ENCODE assay signal across 23 cellular contexts in the genomic region with DNA sequence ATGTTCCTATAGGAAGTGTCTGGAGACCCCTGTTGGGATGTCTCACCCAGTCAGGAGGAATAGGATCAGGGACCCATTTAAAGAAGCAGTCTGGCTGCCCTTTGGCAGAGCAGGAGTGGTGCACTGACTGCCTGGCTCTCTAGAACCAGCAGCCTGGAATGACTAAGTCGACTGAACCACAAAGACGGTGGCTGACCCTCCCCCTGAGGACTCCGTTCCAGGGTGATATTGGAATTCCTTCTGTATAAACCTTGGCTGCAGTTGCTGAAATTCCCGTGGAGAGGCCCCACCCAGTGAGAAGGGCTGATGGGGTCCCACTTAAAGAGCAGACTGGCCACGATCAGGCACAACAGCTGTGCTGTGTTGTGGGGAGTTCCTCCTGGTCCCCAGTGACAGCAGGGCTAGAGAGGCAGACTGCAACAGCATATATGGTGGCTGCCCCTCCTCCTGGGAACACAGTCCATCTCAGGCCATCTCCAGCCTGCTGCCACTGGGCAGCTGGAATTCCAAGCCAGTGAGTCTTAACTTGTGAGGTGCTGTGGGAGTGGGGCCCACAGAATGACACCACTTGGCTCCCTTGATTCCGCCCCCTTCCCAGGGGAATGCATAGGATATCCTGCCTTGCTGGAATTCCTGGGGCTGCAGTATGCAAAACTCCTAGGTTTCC. TPM values are rescaled to one million over a fixed set of nuclear protein-coding genes. Genes with fewer than 3 reads are reported as not detected.
DNase-seq lines count a peak whose midpoint lies in the region; ATAC-seq, FAIRE-seq and TF ChIP-seq lines count a peak whose summit lies in the region.
"Had no signal": no experiment of that assay in that cellular context is flagged by ENCODE, and none has a peak within 500 bp of the region (broad histone marks: within the 10 kb centered on the region; RNA-seq: fewer than 3 reads in every experiment).

No MANE protein-coding gene starts in this region.

- H2AFZ ChIP-seq in GM23338 (no peak overlapping the region), smooth muscle cell (ENCODE audit: low read depth) (peak overlapping the region; percentile 30), neural progenitor cell (replicated peaks) (no peak overlapping the region)

- 67% methylated on average over 6 of the region's 6 CpGs for WGBS in smooth muscle cell (ENCODE audit: low lambda C conversion rate)

- H3K9me2 ChIP-seq in GM23338 (ENCODE audit: insufficient read depth): no peaks in the 10 kb centered on the region

- no peaks in the 10 kb centered on the region for H3K36me3 ChIP-seq in GM23338 (ENCODE audit: insufficient read depth)
- H3K36me3 ChIP-seq in smooth muscle cell (ENCODE audit: low read depth): no peaks in the 10 kb centered on the region
- no peaks in the 10 kb centered on the region for H3K36me3 ChIP-seq in neural progenitor cell
- H3K36me3 ChIP-seq: gastroesophageal sphincter, left lung, right atrium auricular region, transverse colon had no signal

- H3K4me2 ChIP-seq in GM23338: no peak overlapping the region
- H3K4me2 ChIP-seq in smooth muscle cell: peak overlapping the region; percentile 12
- H3K4me2 ChIP-seq in neural progenitor cell: no peak overlapping the region

- no peak for ATAC-seq in GM23338
- ATAC-seq in HG03159 (IDR thresholded peaks at IDR 0.05; ENCODE audit: unreplicated experiment): no peak
- ATAC-seq: activated naive CD8-positive, alpha-beta T cell treated with anti-CD3 and anti-CD28 coated beads, Interleukin-2, amount 50 U/mL, for 24 hours; gastroesophageal sphincter; left lung; stimulated activated naive CD8-positive, alpha-beta T cell treated with anti-CD3 and anti-CD28 coated beads, Interleukin-15, Interleukin-2, amounts not matched to agents 100 U/mL and 50 U/mL, for 24 hours had no signal

- H3K27me3 ChIP-seq in GM23338 (ENCODE audit: insufficient read depth): no peaks in the 10 kb centered on the region
- no peaks in the 10 kb centered on the region for H3K27me3 ChIP-seq in smooth muscle cell (ENCODE audit: low read depth)
- H3K27me3 ChIP-seq in neural progenitor cell: no peaks in the 10 kb centered on the region
- H3K27me3 ChIP-seq: gastroesophageal sphincter, left lung, right atrium auricular region, transverse colon had no signal

- H3K4me1 Mint-ChIP-seq in GM23338: no peaks in the 10 kb centered on the region
- no peaks in the 10 kb centered on the region for H3K4me1 Mint-ChIP-seq in neural progenitor cell
- H3K4me1 Mint-ChIP-seq: activated naive CD8-positive, alpha-beta T cell treated with anti-CD3 and anti-CD28 coated beads, Interleukin-2, amount 50 U/mL, for 24 hours had no signal

- H3K27ac Mint-ChIP-seq in GM23338 (no peak overlapping the region), neural progenitor cell (no peak overlapping the region)
- H3K27ac Mint-ChIP-seq: activated CD4-positive, alpha-beta T cell treated with anti-CD3 and anti-CD28 coated beads, Interleukin-2, amount 10 ng/mL, durations not matched to agents 7 days and 5 days; activated naive CD8-positive, alpha-beta T cell treated with anti-CD3 and anti-CD28 coated beads, Interleukin-2, amount 50 U/mL, for 24 hours; activated T-helper 2 cell treated with anti-CD3 and anti-CD28 coated beads, Interferon-gamma antibody, Interleukin-2, Interleukin-4, amounts not matched to agents 10 μg/mL and 5 μg/mL and 100 μg/mL, durations not matched to agents 14 hours and 24 hours and 36 hours had no signal

- H3K4me1 ChIP-seq in GM23338 (ENCODE audit: insufficient read depth) (no peaks in the 10 kb centered on the region), smooth muscle cell (ENCODE audit: low read depth) (no peaks in the 10 kb centered on the region), neural progenitor cell (no peaks in the 10 kb centered on the region)
- H3K4me1 ChIP-seq: Caco-2, gastroesophageal sphincter, left lung, right atrium auricular region, transverse colon had no signal

- H3K79me2 ChIP-seq in GM23338 (replicated peaks; ENCODE audit: insufficient read depth): no peaks in the 10 kb centered on the region
- no peaks in the 10 kb centered on the region for H3K79me2 ChIP-seq in smooth muscle cell (ENCODE audit: low read depth)
- H3K79me2 ChIP-seq in neural progenitor cell (ENCODE audit: low read depth): no peaks in the 10 kb centered on the region

- no peak overlapping the region for H3K9ac ChIP-seq in smooth muscle cell (ENCODE audit: low read depth)
- H3K9ac ChIP-seq in neural progenitor cell: no peak overlapping the region

- no peaks in the 10 kb centered on the region for H3K9me3 ChIP-seq in smooth muscle cell (replicated peaks; ENCODE audit: low read depth)
- H3K9me3 ChIP-seq in neural progenitor cell (ENCODE audit: low read depth): no peaks in the 10 kb centered on the region
- H3K9me3 ChIP-seq: Caco-2, gastroesophageal sphincter, left lung, right atrium auricular region, transverse colon had no signal

- H3K9me3 Mint-ChIP-seq in GM23338 (no peaks in the 10 kb centered on the region; the same call in 2 of the 3 replicates), neural progenitor cell (peaks cover 17% of the 10 kb centered on the region)
- H3K9me3 Mint-ChIP-seq: activated CD4-positive, alpha-beta T cell treated with anti-CD3 and anti-CD28 coated beads, Interleukin-2, amount 10 ng/mL, durations not matched to agents 7 days and 5 days; activated naive CD8-positive, alpha-beta T cell treated with anti-CD3 and anti-CD28 coated beads, Interleukin-2, amount 50 U/mL, for 24 hours; activated T-helper 2 cell treated with anti-CD3 and anti-CD28 coated beads, Interferon-gamma antibody, Interleukin-2, Interleukin-4, amounts not matched to agents 10 μg/mL and 5 μg/mL and 100 μg/mL, durations not matched to agents 14 hours and 24 hours and 36 hours had no signal

- H3K36me3 Mint-ChIP-seq in GM23338 (ENCODE audit: low read depth) (no peaks in the 10 kb centered on the region), neural progenitor cell (no peaks in the 10 kb centered on the region)

- H3K4me3 ChIP-seq in GM23338 (no peak overlapping the region), smooth muscle cell (no peak overlapping the region), coronary artery (no peak overlapping the region), neural progenitor cell (no peak overlapping the region)
- H3K4me3 ChIP-seq: gastroesophageal sphincter, left lung, right atrium auricular region, transverse colon had no signal

- peak; percentile 4 for FAIRE-seq in RCC 7860 (lab: Jason Lieb, UNC)
- FAIRE-seq: bronchial epithelial cell, GM19239 had no signal

- H3K27me3 Mint-ChIP-seq in GM23338 (ENCODE audit: insufficient read depth, low read depth, poor library complexity) (no peaks in the 10 kb centered on the region), neural progenitor cell (ENCODE audit: insufficient read depth, low read depth) (no peaks in the 10 kb centered on the region)
- H3K27me3 Mint-ChIP-seq: activated CD4-positive, alpha-beta T cell treated with anti-CD3 and anti-CD28 coated beads, Interleukin-2, amount 10 ng/mL, durations not matched to agents 7 days and 5 days had no signal

- DNase-seq in GM23338 (ENCODE audit: low spot score): peak; percentile 4
- DNase-seq in RCC 7860 (ENCODE audit: low spot score): peak; percentile 61
- DNase-seq in hepatic stellate cell (ENCODE audit: low spot score): peak; percentile 31
- no peak for DNase-seq in smooth muscle cell (lab: John Stamatoyannopoulos, UW; ENCODE audit: unreplicated experiment)
- no peak for DNase-seq in cerebellar nuclear complex (lab: John Stamatoyannopoulos, UW)
- DNase-seq in coronary artery (ENCODE audit: low spot score): no peak
- DNase-seq in neural progenitor cell (ENCODE audit: low spot score): no peak
- DNase-seq: activated CD4-positive, alpha-beta T cell treated with anti-CD3 and anti-CD28 coated beads, Interleukin-2, amount 10 ng/mL, durations not matched to agents 7 days and 5 days; activated naive CD8-positive, alpha-beta T cell treated with anti-CD3 and anti-CD28 coated beads, Interleukin-2, amount 50 U/mL, for 24 hours; Caco-2; H7; left lung; NCI-H187 treated with DMSO at 0.1 percent for 48 hours; stimulated activated naive CD8-positive, alpha-beta T cell treated with anti-CD3 and anti-CD28 coated beads, Interleukin-15, Interleukin-2, amounts not matched to agents 100 U/mL and 50 U/mL, for 24 hours; SW 1271; transverse colon had no signal

- no peaks in the 10 kb centered on the region for H3F3A ChIP-seq in GM23338 (replicated peaks; ENCODE audit: low read depth)
- no peaks in the 10 kb centered on the region for H3F3A ChIP-seq in smooth muscle cell (ENCODE audit: low read depth)
- H3F3A ChIP-seq in neural progenitor cell (ENCODE audit: low read depth): no peaks in the 10 kb centered on the region

- no peak overlapping the region for H3K27ac ChIP-seq in GM23338 (ENCODE audit: low read depth)
- peak overlapping the region; percentile 42 for H3K27ac ChIP-seq in smooth muscle cell (ENCODE audit: low read depth)
- H3K27ac ChIP-seq in coronary artery: no peak overlapping the region
- no peak overlapping the region for H3K27ac ChIP-seq in neural progenitor cell
- H3K27ac ChIP-seq: epithelial cell of prostate, gastroesophageal sphincter, left lung, right atrium auricular region, transverse colon had no signal

- H4K20me1 ChIP-seq in GM23338 (replicated peaks; ENCODE audit: insufficient read depth): no peaks in the 10 kb centered on the region
- H4K20me1 ChIP-seq in smooth muscle cell (ENCODE audit: low read depth): no peaks in the 10 kb centered on the region
- no peaks in the 10 kb centered on the region for H4K20me1 ChIP-seq in neural progenitor cell (ENCODE audit: low read depth)

- no peak for TF ChIP-seq CTCF in GM23338 (conservative IDR thresholded peaks at IDR 0.05; ENCODE audit: low read depth in 2 of 2)
- no peak for TF ChIP-seq CTCF in smooth muscle cell (IDR thresholded peaks at IDR 0.05; ENCODE audit: borderline replicate concordance, insufficient read depth, poor library complexity, severe bottlenecking)
- no peak for TF ChIP-seq CTCF in coronary artery (IDR thresholded peaks at IDR 0.05)
- no peak for TF ChIP-seq CTCF in neural progenitor cell (IDR thresholded peaks at IDR 0.05)

- no peak overlapping the region for H3K4me3 Mint-ChIP-seq in GM23338
- no peak overlapping the region for H3K4me3 Mint-ChIP-seq in neural progenitor cell
- H3K4me3 Mint-ChIP-seq: activated CD4-positive, alpha-beta T cell treated with anti-CD3 and anti-CD28 coated beads, Interleukin-2, amount 10 ng/mL, durations not matched to agents 7 days and 5 days; activated naive CD8-positive, alpha-beta T cell treated with anti-CD3 and anti-CD28 coated beads, Interleukin-2, amount 50 U/mL, for 24 hours had no signal

TF ChIP-seq in GM23338, 12 proteins besides CTCF, POLR2A, EP300 and RAD21 (continues in another document):
- no peak for TF ChIP-seq CREB1 (CRISPR knock-in tag; IDR thresholded peaks at IDR 0.05; ENCODE audit: low read depth)
- no peak for TF ChIP-seq ZNF331 (CRISPR knock-in tag; IDR thresholded peaks at IDR 0.05; ENCODE audit: low read depth)
- TF ChIP-seq JUNB (IDR thresholded peaks at IDR 0.05; ENCODE audit: unreplicated experiment): no peak
- TF ChIP-seq POLR2AphosphoS5 (IDR thresholded peaks at IDR 0.05; ENCODE audit: low read depth): no peak
- TF ChIP-seq EZH2phosphoT487 (IDR thresholded peaks at IDR 0.05; ENCODE audit: unreplicated experiment): no peak

RNA-seq across cellular contexts. Expression of gene RLIM, which starts 41.8 kb away (rescaled TPM):
- total RNA-seq in GM23338 (2014; rRNA removed; shearing (Covaris generic)): 34.1 and 40.1 TPM in 2 replicates
- polyA plus RNA-seq in GM23338 (2016; fragmentation: Nextera tagmentation; extraction: Ambion mirVana) (5.7 and 6.6 TPM in 2 replicates), smooth muscle cell (9.9 and 12.8 TPM in 2 replicates)
- total RNA-seq in smooth muscle cell (50.7 and 55.2 TPM in 2 replicates), neural progenitor cell (ENCODE audit: low replicate concordance) (39.5 and 60.8 TPM in 2 replicates)

Comparison
In these comparisons a context has a peak if more than half of its experiments do, and no peak if none do; other contexts are left out.
1. DNase-seq: peak in GM23338 (single experiment), RCC 7860 (single experiment) and hepatic stellate cell (single experiment); none in smooth muscle cell (single experiment), cerebellar nuclear complex (0 of 2), coronary artery (single experiment) and neural progenitor cell (single experiment).